23 cellular contexts compared by ENCODE assay signal in the genomic region with DNA sequence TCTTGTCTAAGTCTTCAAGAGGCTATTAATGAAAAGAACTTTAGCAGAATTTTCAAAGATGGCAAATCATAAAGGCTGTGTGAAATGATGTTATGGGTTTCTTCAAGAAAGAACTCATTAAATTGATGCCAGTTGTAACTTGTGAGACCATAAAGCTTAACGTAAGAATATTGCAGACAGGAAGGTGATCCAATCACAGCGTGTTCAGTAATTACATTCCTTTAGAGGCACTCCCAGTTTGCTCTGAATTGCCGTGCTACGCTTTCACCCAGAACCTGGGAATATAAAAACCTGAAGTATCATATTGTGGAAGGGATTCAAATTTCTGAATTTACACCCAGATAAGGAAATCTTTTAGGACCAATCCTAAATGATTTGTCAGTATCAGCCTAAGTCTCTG.
"Had no signal": no experiment of that assay in that cellular context is flagged by ENCODE, and none has a peak within 500 bp of the region (broad histone marks: within the 10 kb centered on the region; RNA-seq: fewer than 3 reads in every experiment).

No MANE protein-coding gene starts in this region.

- H3K9me3 ChIP-seq: colonic mucosa, esophagus squamous epithelium, left lung, prostate gland, spleen, testis, tibial artery had no signal

- H3K27ac ChIP-seq: colonic mucosa, esophagus squamous epithelium, left lung, prostate gland, skin epidermis, spleen, testis, tibial artery had no signal

- H3K36me3 ChIP-seq: colonic mucosa, esophagus squamous epithelium, left lung, prostate gland, spleen, tibial artery had no signal

- ATAC-seq: left lung; naive thymus-derived CD8-positive, alpha-beta T cell; right cardiac atrium; stimulated activated memory B cell treated with anti-CD40 and anti-IgM and Interleukin-4, amounts not matched to agents 10 μg/mL and 1 μg/mL and 100 μg/mL, for 72 hours; stimulated activated naive CD8-positive, alpha-beta T cell treated with anti-CD3 and anti-CD28 coated beads, Interleukin-15, Interleukin-2, amounts not matched to agents 100 U/mL and 50 U/mL, for 24 hours had no signal

- DNase-seq: colonic mucosa; effector CD8-positive, alpha-beta T cell; endodermal cell; erythroblast; esophagus squamous epithelium; head of caudate nucleus; kidney; left lung; mesendoderm; midbrain; naive thymus-derived CD8-positive, alpha-beta T cell; nephron progenitor cell; nucleus accumbens; right cardiac atrium; spleen; stimulated activated CD4-positive, alpha-beta T cell treated with anti-CD3 and anti-CD28 coated beads, Interleukin-4, amount 100 ng/mL, for 4 hours; stimulated activated naive CD8-positive, alpha-beta T cell treated with anti-CD3 and anti-CD28 coated beads, Interleukin-15, Interleukin-2, amounts not matched to agents 100 U/mL and 50 U/mL, for 24 hours; substantia nigra; testis; tibial artery had no signal

- H3K4me3 ChIP-seq: colonic mucosa, esophagus squamous epithelium, left lung, prostate gland, skin epidermis, spleen, testis, tibial artery had no signal

- H3K4me1 ChIP-seq: colonic mucosa, left lung, prostate gland, spleen, testis had no signal

- H3K27me3 ChIP-seq: colonic mucosa, esophagus squamous epithelium, left lung, spleen, testis, tibial artery had no signal
